8 cellular contexts compared by ENCODE assay signal in the genomic region with DNA sequence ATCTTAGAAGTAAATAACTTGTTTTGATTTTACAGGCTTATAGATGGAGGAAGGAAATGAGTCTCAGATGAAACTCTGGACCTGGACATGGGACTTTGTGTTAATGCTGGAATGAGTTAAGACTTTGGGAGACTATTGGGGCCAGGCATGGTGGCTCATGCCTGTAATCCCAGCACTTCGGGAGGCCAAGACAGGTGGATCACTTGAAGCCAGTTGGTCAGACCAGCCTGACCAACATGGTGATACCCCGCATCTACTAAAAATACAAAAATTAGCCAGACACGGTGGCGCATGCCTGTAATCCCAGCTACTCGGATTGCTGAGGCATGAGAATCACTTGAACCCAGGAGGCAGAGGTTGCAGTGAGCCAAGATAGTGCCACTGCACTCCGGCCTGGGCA. TPM values are rescaled to one million over a fixed set of nuclear protein-coding genes. Genes with fewer than 3 reads are reported as not detected.
DNase-seq lines count a peak whose midpoint lies in the region; ATAC-seq and TF ChIP-seq lines count a peak whose summit lies in the region.
"Not testable (repeated sequence)": the region's sequence is repeated elsewhere in the genome, so short reads cannot be mapped to it uniquely, and the experiment has no call there.
"Had no signal": no experiment of that assay in that cellular context is flagged by ENCODE, and none has a peak within 500 bp of the region (broad histone marks: within the 10 kb centered on the region; RNA-seq: fewer than 3 reads in every experiment).

No MANE protein-coding gene starts in this region.

- not testable (repeated sequence) for H4K20me1 ChIP-seq in GM23338 (replicated peaks; ENCODE audit: insufficient read depth); SU-DHL-6 (ENCODE audit: low read depth, low read length)

- H3K79me2 ChIP-seq in GM23338 (replicated peaks; ENCODE audit: insufficient read depth); SU-DHL-6 (ENCODE audit: insufficient read depth, low read length): not testable (repeated sequence)

- not testable (repeated sequence) for H3K27me3 ChIP-seq in GM23338 (ENCODE audit: insufficient read depth); SU-DHL-6 (ENCODE audit: low read length)

- not testable (repeated sequence) for DNase-seq in GM23338 (ENCODE audit: low spot score); caudate nucleus (lab: John Stamatoyannopoulos, UW); immature natural killer cell; natural killer cell treated with Interleukin-12 subunit alpha and Interleukin-12 subunit beta and Interleukin-15 and Interleukin-18, amount 100 ng/mL, for 72 hours (ENCODE audit: low spot score)
- peak; percentile 53 for DNase-seq in activated CD8-positive, alpha-beta memory T cell treated with anti-CD3 and anti-CD28 coated beads for 24 hours

- H2AFZ ChIP-seq in GM23338; SU-DHL-6 (ENCODE audit: low read depth, low read length, severe bottlenecking): not testable (repeated sequence)

- H3K27ac Mint-ChIP-seq in GM23338 (peak overlapping the region; percentile 35; the same call in 1 of the 2 replicates), immature natural killer cell (peak overlapping the region; percentile 63 to 90 (median 82))
- H3K27ac Mint-ChIP-seq in natural killer cell treated with Interleukin-12 subunit alpha and Interleukin-12 subunit beta and Interleukin-15 and Interleukin-18, amount 100 ng/mL, for 72 hours = peak overlapping the region; percentile 17 to 31

- H3K9ac ChIP-seq in SU-DHL-6 (ENCODE audit: low read length) = peak overlapping the region; percentile 26; the same call in 1 of the 2 replicates

- H3K36me3 ChIP-seq in GM23338 (ENCODE audit: insufficient read depth); SU-DHL-6 (ENCODE audit: low read length): not testable (repeated sequence)

- not testable (repeated sequence) for H3K36me3 Mint-ChIP-seq in GM23338 (ENCODE audit: low read depth); immature natural killer cell; natural killer cell treated with Interleukin-12 subunit alpha and Interleukin-12 subunit beta and Interleukin-15 and Interleukin-18, amount 100 ng/mL, for 72 hours

- not testable (repeated sequence) for H3K27ac ChIP-seq in GM23338 (ENCODE audit: low read depth)
- peak overlapping the region; percentile 72 for H3K27ac ChIP-seq in SU-DHL-6 (ENCODE audit: low read depth, low read length)
- peak overlapping the region; percentile 36 for H3K27ac ChIP-seq in caudate nucleus (ENCODE audit: low read depth, low read length)
- peak overlapping the region; percentile 34 for H3K27ac ChIP-seq in temporal lobe (ENCODE audit: low read depth, low read length)

- peaks cover 47% of the 10 kb centered on the region for H3K4me1 ChIP-seq in GM23338 (ENCODE audit: insufficient read depth)

- H3K4me3 Mint-ChIP-seq in GM23338 = not testable (repeated sequence)
- peak overlapping the region; percentile 45 to 76 (median 62) for H3K4me3 Mint-ChIP-seq in immature natural killer cell
- H3K4me3 Mint-ChIP-seq in natural killer cell treated with Interleukin-12 subunit alpha and Interleukin-12 subunit beta and Interleukin-15 and Interleukin-18, amount 100 ng/mL, for 72 hours = peak overlapping the region; percentile 41

- H3K9me2 ChIP-seq in GM23338 (ENCODE audit: insufficient read depth); SU-DHL-6 (replicated peaks; ENCODE audit: insufficient read depth, low read length): not testable (repeated sequence)

- not testable (repeated sequence) for TF ChIP-seq CTCF in GM23338 (conservative IDR thresholded peaks at IDR 0.05; ENCODE audit: low read depth in 2 of 2); SU-DHL-6 (IDR thresholded peaks at IDR 0.05; ENCODE audit: insufficient read depth, low read length, poor library complexity, severe bottlenecking)

- peaks cover 20% of the 10 kb centered on the region for H3K27me3 Mint-ChIP-seq in GM23338 (ENCODE audit: insufficient read depth, low read depth, poor library complexity)
- H3K27me3 Mint-ChIP-seq in immature natural killer cell (ENCODE audit: low read depth in 3 of 3); natural killer cell treated with Interleukin-12 subunit alpha and Interleukin-12 subunit beta and Interleukin-15 and Interleukin-18, amount 100 ng/mL, for 72 hours: not testable (repeated sequence)

- not testable (repeated sequence) for H3K9me3 Mint-ChIP-seq in GM23338; immature natural killer cell; natural killer cell treated with Interleukin-12 subunit alpha and Interleukin-12 subunit beta and Interleukin-15 and Interleukin-18, amount 100 ng/mL, for 72 hours

- not testable (repeated sequence) for H3K4me3 ChIP-seq in GM23338; SU-DHL-6 (ENCODE audit: insufficient read depth, low read length, poor library complexity, severe bottlenecking)

- not testable (repeated sequence) for ATAC-seq in GM23338; natural killer cell treated with Interleukin-12 subunit alpha and Interleukin-12 subunit beta and Interleukin-15 and Interleukin-18, amount 100 ng/mL, for 72 hours

- not testable (repeated sequence) for H3K9me3 ChIP-seq in SU-DHL-6 (ENCODE audit: insufficient read depth, low read length)

- H3K4me2 ChIP-seq in GM23338 = not testable (repeated sequence)
- peak overlapping the region; percentile 54 for H3K4me2 ChIP-seq in SU-DHL-6 (ENCODE audit: low read depth, low read length, poor library complexity, severe bottlenecking)

- peaks cover 13% of the 10 kb centered on the region for H3F3A ChIP-seq in GM23338 (replicated peaks; ENCODE audit: low read depth)
- not testable (repeated sequence) for H3F3A ChIP-seq in SU-DHL-6 (ENCODE audit: insufficient read depth)

- H3K4me1 Mint-ChIP-seq in GM23338 (peaks cover 67% of the 10 kb centered on the region), immature natural killer cell (peaks cover 37 to 39% of the 10 kb centered on the region in 2 donors)
- peaks cover 17 to 27% of the 10 kb centered on the region in 2 donors for H3K4me1 Mint-ChIP-seq in natural killer cell treated with Interleukin-12 subunit alpha and Interleukin-12 subunit beta and Interleukin-15 and Interleukin-18, amount 100 ng/mL, for 72 hours (ENCODE audit: low read depth in 2 of 2)

RNA-seq across cellular contexts. Expression of a gene that starts 51.6 kb away (rescaled TPM):
- 1.5 and 4.1 TPM in 2 replicates for total RNA-seq in GM23338 (2014; rRNA removed; shearing (Covaris generic))
- 0.38 and 0.42 TPM in 2 replicates for polyA plus RNA-seq in GM23338 (2016; fragmentation: Nextera tagmentation; extraction: Ambion mirVana)
- polyA plus RNA-seq in immature natural killer cell = not detected
- 1 to 10 TPM in 1 of 2 donors, under 1 TPM in 1; 0.14 to 1.1 TPM for total RNA-seq in natural killer cell treated with Interleukin-12 subunit alpha and Interleukin-12 subunit beta and Interleukin-15 and Interleukin-18, amount 100 ng/mL, for 72 hours
- total RNA-seq in temporal lobe = 21.6 TPM
- total RNA-seq: activated T-helper 1 cell treated with anti-CD3 and anti-CD28 coated beads, Interleukin-12 subunit alpha, Interleukin-12 subunit beta, Interleukin-2, Interleukin-4 antibody, amounts not matched to agents 30 ng/mL and 10 ng/mL and 1 ng/mL, durations not matched to agents 14 hours and 24 hours and 36 hours had no signal

Comparison
In these comparisons a context has a peak if more than half of its experiments do, and no peak if none do; other contexts are left out.
1. H3K27ac Mint-ChIP-seq: peak in every context shown above with its lines; median percentile 82 in immature natural killer cell; 35 in GM23338; 24 in natural killer cell treated with Interleukin-12 subunit alpha and Interleukin-12 subunit beta and Interleukin-15 and Interleukin-18, amount 100 ng/mL, for 72 hours.